In genomic region chr6:84770521-84770920, GRCh38 we compare ENCODE assay signal across 23 cellular contexts. TPM values are rescaled to one million over a fixed set of nuclear protein-coding genes. Genes with fewer than 3 reads are reported as not detected.
"Had no signal": no experiment of that assay in that cellular context is flagged by ENCODE, and none has a peak within 500 bp of the region (broad histone marks: within the 10 kb centered on the region; RNA-seq: fewer than 3 reads in every experiment).

No MANE protein-coding gene starts in this region.

- DNase-seq: dermis blood vessel endothelial cell; effector memory CD8-positive, alpha-beta T cell; foreskin fibroblast; gastrocnemius medialis; head of caudate nucleus; mesendoderm; midbrain; naive thymus-derived CD4-positive, alpha-beta T cell; nucleus accumbens; right cardiac atrium; spleen; stimulated activated CD4-positive, alpha-beta T cell treated with anti-CD3 and anti-CD28 coated beads, Interleukin-4, amount 100 ng/mL, for 4 hours; stimulated activated naive CD8-positive, alpha-beta T cell treated with anti-CD3 and anti-CD28 coated beads, Interleukin-15, Interleukin-2, amounts not matched to agents 100 U/mL and 50 U/mL, for 24 hours; substantia nigra; testis; transverse colon; upper lobe of right lung; uterus had no signal

- H3K9me3 Mint-ChIP-seq: nephron; stimulated activated memory B cell treated with anti-CD40 and anti-IgM and Interleukin-4, amounts not matched to agents 10 μg/mL and 1 μg/mL and 100 μg/mL, for 72 hours had no signal

- H3K4me1 ChIP-seq: prostate gland had no signal

- H3K4me3 ChIP-seq: gastrocnemius medialis, prostate gland, skin epidermis, spleen, testis, transverse colon, upper lobe of right lung, uterus had no signal

- H3K9me3 ChIP-seq: gastrocnemius medialis, prostate gland, testis, transverse colon, upper lobe of right lung, uterus had no signal

- H3K4me1 Mint-ChIP-seq: stimulated activated memory B cell treated with anti-CD40 and anti-IgM and Interleukin-4, amounts not matched to agents 10 μg/mL and 1 μg/mL and 100 μg/mL, for 72 hours had no signal

- H3K36me3 Mint-ChIP-seq: stimulated activated memory B cell treated with anti-CD40 and anti-IgM and Interleukin-4, amounts not matched to agents 10 μg/mL and 1 μg/mL and 100 μg/mL, for 72 hours had no signal

- H3K27ac Mint-ChIP-seq: effector memory CD8-positive, alpha-beta T cell; naive thymus-derived CD4-positive, alpha-beta T cell; nephron; stimulated activated memory B cell treated with anti-CD40 and anti-IgM and Interleukin-4, amounts not matched to agents 10 μg/mL and 1 μg/mL and 100 μg/mL, for 72 hours had no signal

- H3K4me3 Mint-ChIP-seq: effector memory CD8-positive, alpha-beta T cell; naive thymus-derived CD4-positive, alpha-beta T cell; stimulated activated memory B cell treated with anti-CD40 and anti-IgM and Interleukin-4, amounts not matched to agents 10 μg/mL and 1 μg/mL and 100 μg/mL, for 72 hours had no signal

- H3K36me3 ChIP-seq: gastrocnemius medialis, prostate gland, spleen, transverse colon, upper lobe of right lung, uterus had no signal

- H3K27ac ChIP-seq: epithelial cell of prostate, gastrocnemius medialis, prostate gland, spleen, testis, transverse colon, upper lobe of right lung, uterus had no signal

RNA-seq across cellular contexts. Expression of gene TBX18, which starts 6.1 kb away (rescaled TPM):
- total RNA-seq: naive thymus-derived CD4-positive, alpha-beta T cell had no signal
- polyA plus RNA-seq: naive thymus-derived CD4-positive, alpha-beta T cell had no signal
